Comparison of ENCODE assay signal across 1 cellular context in genomic region chr6:31971993-31972708, GRCh38.
TF ChIP-seq lines count a peak whose summit lies in the region.

Gene DXO (minus strand): TSS chr6:31972138. CDS start chr6:31971675, 463 bp downstream.

TF ChIP-seq in HepG2, 621 proteins besides CTCF, POLR2A, EP300 and RAD21 (continued from another document and continues in another):
- TF ChIP-seq PRDM4 (CRISPR knock-in tag; IDR thresholded peaks at IDR 0.05; ENCODE audit: borderline replicate concordance) (no peak), ZMAT5 (CRISPR knock-in tag; IDR thresholded peaks at IDR 0.05; ENCODE audit: borderline replicate concordance, low read depth) (no peak), ZNF205 (CRISPR knock-in tag; IDR thresholded peaks at IDR 0.05) (peak; percentile 99), ARID2 (CRISPR knock-in tag; IDR thresholded peaks at IDR 0.05; ENCODE audit: borderline replicate concordance) (0 out of 2 replicates have a peak, but pooled peaks have one; percentile 31), ZNF878 (CRISPR knock-in tag; IDR thresholded peaks at IDR 0.05) (0 out of 2 replicates have a peak, but pooled peaks have one; percentile 32), ZNF720 (CRISPR knock-in tag; IDR thresholded peaks at IDR 0.05) (peak; percentile 72; the same call in 1 of the 2 replicates), ZSCAN5A (CRISPR knock-in tag; IDR thresholded peaks at IDR 0.05; ENCODE audit: borderline replicate concordance) (no peak), CHCHD3 (CRISPR knock-in tag; IDR thresholded peaks at IDR 0.05) (no peak), STAT5B (CRISPR knock-in tag; IDR thresholded peaks at IDR 0.05) (no peak; the same call in 1 of the 2 replicates), ZNF326 (CRISPR knock-in tag; IDR thresholded peaks at IDR 0.05; ENCODE audit: borderline replicate concordance) (no peak), SCMH1 (CRISPR knock-in tag; IDR thresholded peaks at IDR 0.05; ENCODE audit: borderline replicate concordance) (no peak), ZBTB8A (CRISPR knock-in tag; IDR thresholded peaks at IDR 0.05; ENCODE audit: borderline replicate concordance, low read depth) (no peak; the same call in 1 of the 2 replicates), PHF20 (CRISPR knock-in tag; IDR thresholded peaks at IDR 0.05) (peak; percentile 97), ZNF567 (CRISPR knock-in tag; IDR thresholded peaks at IDR 0.05; ENCODE audit: borderline replicate concordance) (peak; percentile 83), ZNF10 (CRISPR knock-in tag; IDR thresholded peaks at IDR 0.05; ENCODE audit: borderline replicate concordance, low read depth) (no peak), NFKBIZ (CRISPR knock-in tag; IDR thresholded peaks at IDR 0.05) (peak; percentile 19), ZNF792 (CRISPR knock-in tag; IDR thresholded peaks at IDR 0.05) (peak; percentile 75), SIX1 (CRISPR knock-in tag; IDR thresholded peaks at IDR 0.05; ENCODE audit: borderline replicate concordance) (no peak), HBP1 (CRISPR knock-in tag; IDR thresholded peaks at IDR 0.05; ENCODE audit: low read depth) (peak; percentile 89), AFF4 (CRISPR knock-in tag; IDR thresholded peaks at IDR 0.05) (0 out of 2 replicates have a peak, but pooled peaks have one; percentile 32), TIGD3 (CRISPR knock-in tag; IDR thresholded peaks at IDR 0.05; ENCODE audit: borderline replicate concordance) (peak; percentile 13; the same call in 1 of the 2 replicates), LRRFIP1 (CRISPR knock-in tag; conservative IDR thresholded peaks at IDR 0.05) (0 out of 2 replicates have a peak, but pooled peaks have one; percentile 12), DNMT3B (CRISPR knock-in tag; conservative IDR thresholded peaks at IDR 0.05) (no peak; the same call in 1 of the 2 replicates), RARA (CRISPR knock-in tag; IDR thresholded peaks at IDR 0.05) (no peak), CCAR2 (optimal IDR thresholded peaks at IDR 0.05; ENCODE audit: low read depth, low read length) (no peak), ZNF549 (CRISPR knock-in tag; IDR thresholded peaks at IDR 0.05) (no peak), ZNF776 (CRISPR knock-in tag; IDR thresholded peaks at IDR 0.05) (peak; percentile 84), YEATS2 (CRISPR knock-in tag; IDR thresholded peaks at IDR 0.05; ENCODE audit: borderline replicate concordance) (peak; percentile 96), ZNF225 (CRISPR knock-in tag; IDR thresholded peaks at IDR 0.05) (peak; percentile 74; the same call in 1 of the 2 replicates), ZNF619 (CRISPR knock-in tag; IDR thresholded peaks at IDR 0.05) (peak; percentile 27; the same call in 1 of the 2 replicates), IRF1 (CRISPR knock-in tag; IDR thresholded peaks at IDR 0.05; ENCODE audit: low read depth) (no peak), NFKB2 (CRISPR knock-in tag; IDR thresholded peaks at IDR 0.05; ENCODE audit: borderline replicate concordance) (peak; percentile 81; the same call in 1 of the 2 replicates), ZNF432 (CRISPR knock-in tag; IDR thresholded peaks at IDR 0.05; ENCODE audit: borderline replicate concordance) (no peak), CREBL2 (CRISPR knock-in tag; IDR thresholded peaks at IDR 0.05; ENCODE audit: borderline replicate concordance) (0 out of 2 replicates have a peak, but pooled peaks have one; percentile 77), ZNF160 (CRISPR knock-in tag; IDR thresholded peaks at IDR 0.05) (no peak; the same call in none of the 2 replicates), ZNF7 (CRISPR knock-in tag; IDR thresholded peaks at IDR 0.05) (no peak), SAP130 (CRISPR knock-in tag; IDR thresholded peaks at IDR 0.05; ENCODE audit: low read depth) (peak; percentile 98), SATB2 (CRISPR knock-in tag; IDR thresholded peaks at IDR 0.05) (peak; percentile 76; the same call in 1 of the 2 replicates), AHR (CRISPR knock-in tag; IDR thresholded peaks at IDR 0.05) (peak; percentile 75; the same call in 1 of the 2 replicates), SMAD3 (CRISPR knock-in tag; IDR thresholded peaks at IDR 0.05) (peak; percentile 77; the same call in 1 of the 2 replicates), TFDP1 (CRISPR knock-in tag; IDR thresholded peaks at IDR 0.05; ENCODE audit: borderline replicate concordance) (peak; percentile 82; the same call in 1 of the 2 replicates), ZFP90 (CRISPR knock-in tag; IDR thresholded peaks at IDR 0.05; ENCODE audit: borderline replicate concordance) (peak; percentile 75; the same call in 1 of the 2 replicates), ZNF770 (CRISPR knock-in tag; IDR thresholded peaks at IDR 0.05) (no peak), KDM5A (IDR thresholded peaks at IDR 0.05; ENCODE audit: borderline replicate concordance, low read length) (peak; percentile 99), ZNF737 (CRISPR knock-in tag; IDR thresholded peaks at IDR 0.05; ENCODE audit: borderline replicate concordance) (no peak), ZNF766 (CRISPR knock-in tag; IDR thresholded peaks at IDR 0.05; ENCODE audit: borderline replicate concordance) (peak; percentile 68; the same call in 1 of the 2 replicates)
